11 cellular contexts compared by ENCODE assay signal in genomic region chr6:119240257-119241123, GRCh38.
DNase-seq lines count a peak whose midpoint lies in the region; ATAC-seq and TF ChIP-seq lines count a peak whose summit lies in the region.
"Had no signal": no experiment of that assay in that cellular context is flagged by ENCODE, and none has a peak within 500 bp of the region (broad histone marks: within the 10 kb centered on the region; RNA-seq: fewer than 3 reads in every experiment).

No MANE protein-coding gene starts in this region.

- H3K4me3 ChIP-seq in RWPE2 (ENCODE audit: severe bottlenecking) = no peak overlapping the region
- no peak overlapping the region for H3K4me3 ChIP-seq in right lobe of liver

- TF ChIP-seq CTCF in RWPE2 (IDR thresholded peaks at IDR 0.05; ENCODE audit: poor library complexity, severe bottlenecking) (no peak), right lobe of liver (IDR thresholded peaks at IDR 0.05) (no peak)

- H3K27me3 ChIP-seq in RWPE2 (ENCODE audit: insufficient read depth, poor library complexity, severe bottlenecking) = no peaks in the 10 kb centered on the region
- H3K27me3 ChIP-seq in right lobe of liver = no peaks in the 10 kb centered on the region

- H3K9me3 ChIP-seq in RWPE2 (ENCODE audit: severe bottlenecking) (no peaks in the 10 kb centered on the region), right lobe of liver (no peaks in the 10 kb centered on the region)

- 94% methylated on average over 5 of the region's 5 CpGs for WGBS in right lobe of liver (ENCODE audit: insufficient coverage, low coverage, low lambda C conversion rate, missing lambda C conversion rate)

- peak; percentile 53 for ATAC-seq in GM19023 (IDR thresholded peaks at IDR 0.05; ENCODE audit: unreplicated experiment)
- peak; percentile 59 for ATAC-seq in HG02678 (IDR thresholded peaks at IDR 0.05; ENCODE audit: unreplicated experiment)
- peak; percentile 53; the same call in 2 of the 3 replicates for ATAC-seq in RWPE2 (ENCODE audit: low read depth)
- peak; percentile 53 to 82 (median 55) for ATAC-seq in right lobe of liver
- no peak for ATAC-seq in GM18873 (IDR thresholded peaks at IDR 0.05; ENCODE audit: low FRiP score, unreplicated experiment)

- H3K27ac ChIP-seq in RWPE2 (ENCODE audit: poor library complexity, severe bottlenecking) (no peak overlapping the region), right lobe of liver (peak overlapping the region in 1 of 3 donors; percentile 85)

- intact Hi-C loops in right lobe of liver (cut with DNase I) = no loop called here

- no peaks in the 10 kb centered on the region for H3K4me1 ChIP-seq in RWPE2 (ENCODE audit: insufficient read depth, poor library complexity, severe bottlenecking)
- H3K4me1 ChIP-seq in right lobe of liver = peaks cover 0 to 21% (median 2%) of the 10 kb centered on the region in 4 donors

- no peak for DNase-seq in RWPE2 (ENCODE audit: low spot score)
- no peak for DNase-seq in right lobe of liver
- no peak for DNase-seq in NCI-H510A treated with DMSO at 0.1 percent for 48 hours (lab: John Stamatoyannopoulos, UW)
- no peak for DNase-seq in NCI-H146 treated with DMSO at 0.1 percent for 48 hours (lab: John Stamatoyannopoulos, UW; ENCODE audit: unreplicated experiment)
- no peak for DNase-seq in retina
- DNase-seq: CD8-positive, alpha-beta memory T cell; effector CD4-positive, alpha-beta T cell; NCI-H524 treated with DMSO at 0.1 percent for 48 hours had no signal

- H3K36me3 ChIP-seq in RWPE2 (ENCODE audit: low read depth) (no peaks in the 10 kb centered on the region), right lobe of liver (peaks cover 0 to 2% (median 0%) of the 10 kb centered on the region in 4 donors)

- no peak for TF ChIP-seq POLR2A in right lobe of liver (IDR thresholded peaks at IDR 0.05)
